In genomic region chr10:128721851-128722250, GRCh38 we compare ENCODE assay signal across 29 cellular contexts.
"Had no signal": no experiment of that assay in that cellular context is flagged by ENCODE, and none has a peak within 500 bp of the region (broad histone marks: within the 10 kb centered on the region; RNA-seq: fewer than 3 reads in every experiment).

No MANE protein-coding gene starts in this region.

- ATAC-seq: activated T-cell treated with anti-CD3 and anti-CD28 coated beads, Interleukin-2, amount 50 U/mL, for 4 hours; activated T-helper 17 cell treated with anti-CD3 and anti-CD28 coated beads, Interleukin-2, amount 50 U/mL, for 72 hours; gastroesophageal sphincter; heart left ventricle; left lobe of liver; lower lobe of right lung; natural killer cell; pancreas; psoas muscle; stimulated activated effector memory CD8-positive, alpha-beta T cell treated with anti-CD3 and anti-CD28 coated beads, Interleukin-12 subunit alpha, Interleukin-12 subunit beta, amount 100 ng/mL, for 72 hours; WTC11 had no signal

- DNase-seq: activated CD4-positive, alpha-beta memory T cell treated with anti-CD3 and anti-CD28 coated beads, Interleukin-2, amount 10 ng/mL, durations not matched to agents 7 days and 5 days; activated CD4-positive, alpha-beta T cell treated with anti-CD3 and anti-CD28 coated beads for 1 hour; activated CD4-positive, alpha-beta T cell treated with anti-CD3 and anti-CD28 coated beads, Interleukin-2, amount 10 ng/mL, durations not matched to agents 7 days and 5 days; activated CD8-positive, alpha-beta memory T cell treated with anti-CD3 and anti-CD28 coated beads, Interleukin-2, amount 50 U/mL, for 48 hours; activated gamma-delta T cell treated with Interleukin-2 at 50 U/mL for 16 hours; activated naive CD4-positive, alpha-beta T cell treated with anti-CD3 and anti-CD28 coated beads, Interleukin-2, amount 50 U/mL, for 16 hours; activated T-cell treated with anti-CD3 and anti-CD28 coated beads, Interleukin-2, amount 50 U/mL, for 4 hours; amniotic stem cell; caudate nucleus; heart left ventricle; hypothalamus; immature natural killer cell; lower lobe of right lung; mesenchymal stem cell; natural killer cell; pancreas; psoas muscle; sigmoid colon; small intestine; stimulated activated CD4-positive, alpha-beta T cell treated with anti-CD3 and anti-CD28 coated beads, Interleukin-4, amount 100 ng/mL, for 24 hours; T-helper 2 cell; trophoblast cell; uterus had no signal

- H3K4me3 Mint-ChIP-seq: activated CD4-positive, alpha-beta memory T cell treated with anti-CD3 and anti-CD28 coated beads, Interleukin-2, amount 10 ng/mL, durations not matched to agents 7 days and 5 days; activated CD4-positive, alpha-beta T cell treated with anti-CD3 and anti-CD28 coated beads, Interleukin-2, amount 10 ng/mL, durations not matched to agents 7 days and 5 days; activated T-cell treated with anti-CD3 and anti-CD28 coated beads, Interleukin-2, amount 50 U/mL, for 4 hours; activated T-helper 17 cell treated with anti-CD3 and anti-CD28 coated beads, Interleukin-2, amount 50 U/mL, for 72 hours; immature natural killer cell; natural killer cell; stimulated activated effector memory CD8-positive, alpha-beta T cell treated with anti-CD3 and anti-CD28 coated beads, Interleukin-12 subunit alpha, Interleukin-12 subunit beta, amount 100 ng/mL, for 72 hours; stimulated activated naive CD8-positive, alpha-beta T cell treated with anti-CD3 and anti-CD28 coated beads, Interleukin-15, Interleukin-2, amounts not matched to agents 100 ng/mL and 50 ng/mL, for 24 hours; WTC11 had no signal

- H3K27me3 Mint-ChIP-seq: activated CD4-positive, alpha-beta memory T cell treated with anti-CD3 and anti-CD28 coated beads, Interleukin-2, amount 10 ng/mL, durations not matched to agents 7 days and 5 days; activated CD4-positive, alpha-beta T cell treated with anti-CD3 and anti-CD28 coated beads, Interleukin-2, amount 10 ng/mL, durations not matched to agents 7 days and 5 days; activated T-helper 17 cell treated with anti-CD3 and anti-CD28 coated beads, Interleukin-2, amount 50 U/mL, for 72 hours; stimulated activated naive CD8-positive, alpha-beta T cell treated with anti-CD3 and anti-CD28 coated beads, Interleukin-15, Interleukin-2, amounts not matched to agents 100 ng/mL and 50 ng/mL, for 24 hours had no signal

- H3K36me3 Mint-ChIP-seq: immature natural killer cell; natural killer cell; stimulated activated effector memory CD8-positive, alpha-beta T cell treated with anti-CD3 and anti-CD28 coated beads, Interleukin-12 subunit alpha, Interleukin-12 subunit beta, amount 100 ng/mL, for 72 hours; WTC11 had no signal

- H3K4me1 Mint-ChIP-seq: activated CD4-positive, alpha-beta memory T cell treated with anti-CD3 and anti-CD28 coated beads, Interleukin-2, amount 10 ng/mL, durations not matched to agents 7 days and 5 days; activated CD4-positive, alpha-beta T cell treated with anti-CD3 and anti-CD28 coated beads, Interleukin-2, amount 10 ng/mL, durations not matched to agents 7 days and 5 days; activated T-helper 17 cell treated with anti-CD3 and anti-CD28 coated beads, Interleukin-2, amount 50 U/mL, for 72 hours; stimulated activated effector memory CD8-positive, alpha-beta T cell treated with anti-CD3 and anti-CD28 coated beads, Interleukin-12 subunit alpha, Interleukin-12 subunit beta, amount 100 ng/mL, for 72 hours had no signal

- H3K9me3 Mint-ChIP-seq: activated CD4-positive, alpha-beta memory T cell treated with anti-CD3 and anti-CD28 coated beads, Interleukin-2, amount 10 ng/mL, durations not matched to agents 7 days and 5 days; activated CD4-positive, alpha-beta T cell treated with anti-CD3 and anti-CD28 coated beads, Interleukin-2, amount 10 ng/mL, durations not matched to agents 7 days and 5 days; activated T-cell treated with anti-CD3 and anti-CD28 coated beads, Interleukin-2, amount 50 U/mL, for 4 hours; activated T-helper 17 cell treated with anti-CD3 and anti-CD28 coated beads, Interleukin-2, amount 50 U/mL, for 72 hours; immature natural killer cell; natural killer cell; stimulated activated naive CD8-positive, alpha-beta T cell treated with anti-CD3 and anti-CD28 coated beads, Interleukin-15, Interleukin-2, amounts not matched to agents 100 ng/mL and 50 ng/mL, for 24 hours had no signal

- H3K27ac Mint-ChIP-seq: activated CD4-positive, alpha-beta memory T cell treated with anti-CD3 and anti-CD28 coated beads, Interleukin-2, amount 10 ng/mL, durations not matched to agents 7 days and 5 days; activated CD4-positive, alpha-beta T cell treated with anti-CD3 and anti-CD28 coated beads, Interleukin-2, amount 10 ng/mL, durations not matched to agents 7 days and 5 days; activated T-helper 17 cell treated with anti-CD3 and anti-CD28 coated beads, Interleukin-2, amount 50 U/mL, for 72 hours; immature natural killer cell; natural killer cell; stimulated activated effector memory CD8-positive, alpha-beta T cell treated with anti-CD3 and anti-CD28 coated beads, Interleukin-12 subunit alpha, Interleukin-12 subunit beta, amount 100 ng/mL, for 72 hours; stimulated activated naive CD8-positive, alpha-beta T cell treated with anti-CD3 and anti-CD28 coated beads, Interleukin-15, Interleukin-2, amounts not matched to agents 100 ng/mL and 50 ng/mL, for 24 hours; WTC11 had no signal
